ENCODE assay signal across 23 cellular contexts in the genomic region with DNA sequence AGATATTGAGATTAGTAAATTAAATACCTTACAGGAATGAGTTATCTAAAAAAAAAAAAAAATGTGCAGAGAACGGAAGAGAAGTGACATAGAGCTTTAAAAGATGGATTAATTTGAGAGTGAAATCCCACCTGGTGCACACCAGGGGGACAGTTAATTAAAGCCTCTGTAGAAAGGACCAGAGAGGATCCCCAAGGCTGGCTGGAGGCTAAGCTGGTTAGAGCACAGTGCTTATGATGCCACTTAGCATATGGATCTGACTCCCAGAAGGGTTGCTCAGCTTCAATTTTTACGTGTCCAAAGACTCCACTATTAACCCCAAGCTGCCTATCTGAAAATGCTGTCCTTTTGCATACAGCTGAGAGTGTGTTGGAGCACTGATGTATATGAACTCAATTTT. TPM values are rescaled to one million over a fixed set of nuclear protein-coding genes. Genes with fewer than 3 reads are reported as not detected.
A peak's percentile ranks its signal among the peaks of the same experiment; 100 is the strongest.
DNase-seq lines count a peak whose midpoint lies in the region; ATAC-seq, FAIRE-seq and TF ChIP-seq lines count a peak whose summit lies in the region.
"Had no signal": no experiment of that assay in that cellular context is flagged by ENCODE, and none has a peak within 500 bp of the region (broad histone marks: within the 10 kb centered on the region; RNA-seq: fewer than 3 reads in every experiment).

No MANE protein-coding gene starts in this region.

- no peak for TF ChIP-seq POLR2A in Peyer's patch (IDR thresholded peaks at IDR 0.05)

- H3K27ac Mint-ChIP-seq in glutamatergic neuron (ENCODE audit: unreplicated experiment) = no peak overlapping the region
- no peak overlapping the region for H3K27ac Mint-ChIP-seq in stimulated activated effector memory CD8-positive, alpha-beta T cell treated with anti-CD3 and anti-CD28 coated beads, Interleukin-12 subunit alpha, Interleukin-12 subunit beta, amount 100 ng/mL, for 72 hours
- H3K27ac Mint-ChIP-seq: CD4-positive, alpha-beta T cell had no signal

- H3K4me3 Mint-ChIP-seq in glutamatergic neuron (ENCODE audit: unreplicated experiment) = no peak overlapping the region
- no peak overlapping the region for H3K4me3 Mint-ChIP-seq in stimulated activated effector memory CD8-positive, alpha-beta T cell treated with anti-CD3 and anti-CD28 coated beads, Interleukin-12 subunit alpha, Interleukin-12 subunit beta, amount 100 ng/mL, for 72 hours
- H3K4me3 Mint-ChIP-seq: CD4-positive, alpha-beta T cell had no signal

- peak; percentile 89 for FAIRE-seq in D721Med (lab: Jason Lieb, UNC)
- FAIRE-seq: A204.1, GM12891 had no signal

- no peaks in the 10 kb centered on the region for H3K27me3 ChIP-seq in Peyer's patch
- H3K27me3 ChIP-seq: MG63, SJCRH30 had no signal

- H3K4me1 ChIP-seq in Peyer's patch = no peaks in the 10 kb centered on the region
- H3K4me1 ChIP-seq: Caco-2 had no signal

- no peaks in the 10 kb centered on the region for H3K9me3 ChIP-seq in Peyer's patch
- H3K9me3 ChIP-seq: Caco-2, MG63, SJCRH30 had no signal

- TF ChIP-seq CTCF in D721Med (IDR thresholded peaks at IDR 0.05; ENCODE audit: insufficient read depth, missing control alignments) (no peak), glutamatergic neuron (IDR thresholded peaks at IDR 0.05; ENCODE audit: partially characterized antibody, unreplicated experiment) (peak; percentile 34), Peyer's patch (IDR thresholded peaks at IDR 0.05) (no peak)

- no peak overlapping the region for H3K27ac ChIP-seq in Peyer's patch
- H3K27ac ChIP-seq: PC-9, SJCRH30 had no signal

- DNase-seq in D721Med (ENCODE audit: insufficient read length, low spot score) (no peak), NCI-H2081 treated with DMSO at 0.1 percent for 48 hours (lab: John Stamatoyannopoulos, UW) (peak; percentile 50), NCI-H748 (lab: John Stamatoyannopoulos, UW; ENCODE audit: unreplicated experiment) (peak; percentile 85), glutamatergic neuron (peak; percentile 55), Peyer's patch (no peak), GM03348 (ENCODE audit: low spot score) (no peak)
- no peak for DNase-seq in stimulated activated effector memory CD8-positive, alpha-beta T cell treated with anti-CD3 and anti-CD28 coated beads, Interleukin-12 subunit alpha, Interleukin-12 subunit beta, amount 100 ng/mL, for 72 hours (ENCODE audit: low spot score in 2 of 2)
- DNase-seq: Caco-2; CD4-positive, alpha-beta T cell; DMS53; EL; GOT3; Kasumi-1; MG63; NCI-H1048; NCI-H1930; NCI-H226; NCI-H774; PC-9; SJCRH30 had no signal

- no peaks in the 10 kb centered on the region for H3K36me3 ChIP-seq in Peyer's patch
- H3K36me3 ChIP-seq: MG63, SJCRH30 had no signal

- H3K4me1 Mint-ChIP-seq in glutamatergic neuron (ENCODE audit: low read depth, unreplicated experiment) = peaks cover 7% of the 10 kb centered on the region
- no peaks in the 10 kb centered on the region for H3K4me1 Mint-ChIP-seq in stimulated activated effector memory CD8-positive, alpha-beta T cell treated with anti-CD3 and anti-CD28 coated beads, Interleukin-12 subunit alpha, Interleukin-12 subunit beta, amount 100 ng/mL, for 72 hours

- peaks cover 1% of the 10 kb centered on the region for H3K27me3 Mint-ChIP-seq in glutamatergic neuron (ENCODE audit: unreplicated experiment)
- H3K27me3 Mint-ChIP-seq: CD4-positive, alpha-beta T cell had no signal

- ATAC-seq in stimulated activated effector memory CD8-positive, alpha-beta T cell treated with anti-CD3 and anti-CD28 coated beads, Interleukin-12 subunit alpha, Interleukin-12 subunit beta, amount 100 ng/mL, for 72 hours = no peak
- ATAC-seq: HCT116 had no signal

- no peaks in the 10 kb centered on the region for H3K36me3 Mint-ChIP-seq in glutamatergic neuron (ENCODE audit: unreplicated experiment)
- no peaks in the 10 kb centered on the region for H3K36me3 Mint-ChIP-seq in stimulated activated effector memory CD8-positive, alpha-beta T cell treated with anti-CD3 and anti-CD28 coated beads, Interleukin-12 subunit alpha, Interleukin-12 subunit beta, amount 100 ng/mL, for 72 hours

- H3K4me3 ChIP-seq in Peyer's patch = no peak overlapping the region
- H3K4me3 ChIP-seq: MG63, PC-9, SJCRH30 had no signal

- H3K9me3 Mint-ChIP-seq in glutamatergic neuron (ENCODE audit: unreplicated experiment) = no peaks in the 10 kb centered on the region
- peaks cover 9% of the 10 kb centered on the region for H3K9me3 Mint-ChIP-seq in stimulated activated effector memory CD8-positive, alpha-beta T cell treated with anti-CD3 and anti-CD28 coated beads, Interleukin-12 subunit alpha, Interleukin-12 subunit beta, amount 100 ng/mL, for 72 hours
- H3K9me3 Mint-ChIP-seq: CD4-positive, alpha-beta T cell had no signal

RNA-seq across cellular contexts. Expression of gene SLC8A1, which starts 15.0 kb away (rescaled TPM):
- total RNA-seq in glutamatergic neuron (ENCODE audit: unreplicated experiment) (1.9 TPM), Peyer's patch (10 to 100 TPM; 19.6 to 51.2 (median 31.2) TPM)

Comparison
In these comparisons a context has a peak if more than half of its experiments do, and no peak if none do; other contexts are left out.
1. DNase-seq: peak in NCI-H2081 treated with DMSO at 0.1 percent for 48 hours (single experiment), NCI-H748 (single experiment) and glutamatergic neuron (single experiment); none in D721Med (single experiment), stimulated activated effector memory CD8-positive, alpha-beta T cell treated with anti-CD3 and anti-CD28 coated beads, Interleukin-12 subunit alpha, Interleukin-12 subunit beta, amount 100 ng/mL, for 72 hours (0 of 2), Peyer's patch (0 of 3) and GM03348 (single experiment).